ENCODE assay signal across 10 cellular contexts in genomic region chr3:32413845-32414526, GRCh38. TPM values are rescaled to one million over a fixed set of nuclear protein-coding genes. Genes with fewer than 3 reads are reported as not detected.
DNase-seq lines count a peak whose midpoint lies in the region; ATAC-seq, FAIRE-seq and TF ChIP-seq lines count a peak whose summit lies in the region.
"Had no signal": no experiment of that assay in that cellular context is flagged by ENCODE, and none has a peak within 500 bp of the region (broad histone marks: within the 10 kb centered on the region; RNA-seq: fewer than 3 reads in every experiment).

No MANE protein-coding gene starts in this region.

- H3K9ac ChIP-seq in K562 (ENCODE audit: insufficient read depth in 1 of 2, low read depth in 2 of 2, low read length in 2 of 2) (no peak overlapping the region), smooth muscle cell (ENCODE audit: low read depth) (no peak overlapping the region)
- H3K9ac ChIP-seq: KMS-11 had no signal

- no peak overlapping the region for H3K4me2 ChIP-seq in K562 (ENCODE audit: insufficient read depth, low read length)
- no peak overlapping the region for H3K4me2 ChIP-seq in smooth muscle cell
- H3K4me2 ChIP-seq: A549 had no signal

- no peak for TF ChIP-seq CTCF in K562 (IDR thresholded peaks at IDR 0.05 in 2 of 3, conservative IDR thresholded peaks at IDR 0.05 in 1 of 3; ENCODE audit: insufficient read depth in 2 of 3, low read depth in 1 of 3, low read length in 3 of 3)
- no peak for TF ChIP-seq CTCF in nephron progenitor cell (IDR thresholded peaks at IDR 0.05)
- no peak for TF ChIP-seq CTCF in smooth muscle cell (IDR thresholded peaks at IDR 0.05; ENCODE audit: borderline replicate concordance, insufficient read depth, poor library complexity, severe bottlenecking)

- H3K27ac ChIP-seq in K562 (ENCODE audit: extremely low read depth, low read depth, low read length) (no peak overlapping the region), smooth muscle cell (ENCODE audit: low read depth) (no peak overlapping the region)
- H3K27ac ChIP-seq: A549, KMS-11 had no signal

- in situ Hi-C loops in K562 (cut with MboI): no loop called here

- H3K27me3 ChIP-seq in K562 (ENCODE audit: control insufficient read depth in 2 of 2, insufficient read depth in 2 of 2, low read length in 2 of 2) (peaks cover 16 to 28% of the 10 kb centered on the region in 2 experiments; a peak in 4 of 5 replicates), smooth muscle cell (ENCODE audit: low read depth) (no peaks in the 10 kb centered on the region)

- no peak overlapping the region for H2AFZ ChIP-seq in K562 (ENCODE audit: low read depth, low read length)
- no peak overlapping the region for H2AFZ ChIP-seq in smooth muscle cell (ENCODE audit: low read depth)

- intact Hi-C loops in activated CD4-positive, alpha-beta T cell treated with anti-CD3 and anti-CD28 coated beads for 36 hours (cut with DNase I, micrococcal nuclease): no loop called here
- intact Hi-C loops in K562 (cut with micrococcal nuclease): no loop called here

- TF ChIP-seq RAD21 in K562 (CRISPR knock-in tag; conservative IDR thresholded peaks at IDR 0.05 in 1 of 2, IDR thresholded peaks at IDR 0.05 in 1 of 2): no peak

- H4K20me1 ChIP-seq in K562 (replicated peaks; ENCODE audit: control insufficient read depth, insufficient read depth, low read length) (no peaks in the 10 kb centered on the region), smooth muscle cell (ENCODE audit: low read depth) (no peaks in the 10 kb centered on the region)

- TF ChIP-seq POLR2A in K562 (conservative IDR thresholded peaks at IDR 0.05): no peak

- H3K27me3 Mint-ChIP-seq in activated CD4-positive, alpha-beta T cell treated with anti-CD3 and anti-CD28 coated beads for 36 hours: no peaks in the 10 kb centered on the region
- no peaks in the 10 kb centered on the region for H3K27me3 Mint-ChIP-seq in IgD-negative memory B cell
- H3K27me3 Mint-ChIP-seq in nephron progenitor cell (ENCODE audit: low read depth, poor library complexity): no peaks in the 10 kb centered on the region

- no peak for FAIRE-seq in K562 (lab: Jason Lieb, UNC)
- FAIRE-seq: A549 had no signal

- POLR2A ChIA-PET in activated CD4-positive, alpha-beta T cell treated with anti-CD3 and anti-CD28 coated beads for 36 hours (lab: Charles Lee): interaction anchor here (0.9 to 1.5 kb wide), 5 partner anchors 10 to 126 kb away, joined by 3 to 7 read pairs (median 5); no protein-coding TSS in a partner anchor
- POLR2A ChIA-PET in K562 (lab: Yijun Ruan, JAX): interaction anchor here (1.0 kb wide), 1 partner anchor 10 kb away, joined by 5 read pairs; no protein-coding TSS in a partner anchor

- peaks cover 72% of the 10 kb centered on the region for H3K4me1 Mint-ChIP-seq in activated CD4-positive, alpha-beta T cell treated with anti-CD3 and anti-CD28 coated beads for 36 hours
- peaks cover 41 to 58% (median 52%) of the 10 kb centered on the region in 3 donors for H3K4me1 Mint-ChIP-seq in IgD-negative memory B cell
- H3K4me1 Mint-ChIP-seq in nephron progenitor cell: peaks cover 33% of the 10 kb centered on the region

- peaks cover 9% of the 10 kb centered on the region for H3K36me3 Mint-ChIP-seq in activated CD4-positive, alpha-beta T cell treated with anti-CD3 and anti-CD28 coated beads for 36 hours (ENCODE audit: low read depth)
- peaks cover 6% of the 10 kb centered on the region for H3K36me3 Mint-ChIP-seq in IgD-negative memory B cell
- H3K36me3 Mint-ChIP-seq in nephron progenitor cell (ENCODE audit: low read depth): peaks cover 37% of the 10 kb centered on the region

- CTCF ChIA-PET in activated CD4-positive, alpha-beta T cell treated with anti-CD3 and anti-CD28 coated beads for 36 hours (lab: Charles Lee): interaction anchor here (0.6 to 2.9 kb wide), 11 partner anchors 8 to 168 kb away, joined by 3 to 20 read pairs (median 6); no protein-coding TSS in a partner anchor
- CTCF ChIA-PET in K562 (lab: Yijun Ruan, JAX; ENCODE audit: low intra/inter-chr PET ratio): interaction anchor here (0.5 kb wide), 1 partner anchor 326 kb away, joined by 6 read pairs; no protein-coding TSS in a partner anchor

- WGBS in K562 (ENCODE audit: insufficient coverage, low coverage, missing lambda C conversion rate): 2% methylated on average over 10 of the region's 10 CpGs
- WGBS in smooth muscle cell (ENCODE audit: low lambda C conversion rate): 86% methylated on average over 10 of the region's 10 CpGs

- no peak for TF ChIP-seq EP300 in K562 (IDR thresholded peaks at IDR 0.05; ENCODE audit: low read length)

- ATAC-seq in activated CD4-positive, alpha-beta T cell treated with anti-CD3 and anti-CD28 coated beads for 36 hours: no peak
- ATAC-seq in K562 (peak; percentile 41; the same call in 2 of the 3 replicates), GM21825 (IDR thresholded peaks at IDR 0.05; ENCODE audit: unreplicated experiment) (no peak)
- ATAC-seq: A549 had no signal

- H3K9me3 ChIP-seq in K562 (replicated peaks; ENCODE audit: control insufficient read depth, insufficient read depth, low read depth, low read length) (no peaks in the 10 kb centered on the region), smooth muscle cell (replicated peaks; ENCODE audit: low read depth) (no peaks in the 10 kb centered on the region)
- H3K9me3 ChIP-seq: A549 had no signal

- no peaks in the 10 kb centered on the region for H3K9me1 ChIP-seq in K562 (ENCODE audit: control insufficient read depth, insufficient read depth, low read length)

- no peaks in the 10 kb centered on the region for H3K36me3 ChIP-seq in K562 (ENCODE audit: control insufficient read depth, insufficient read depth, low read length)
- H3K36me3 ChIP-seq in smooth muscle cell (ENCODE audit: low read depth): no peaks in the 10 kb centered on the region

- H3F3A ChIP-seq in smooth muscle cell (ENCODE audit: low read depth): no peaks in the 10 kb centered on the region

- no peaks in the 10 kb centered on the region for H3K9me3 Mint-ChIP-seq in activated CD4-positive, alpha-beta T cell treated with anti-CD3 and anti-CD28 coated beads for 36 hours (ENCODE audit: low read depth)
- H3K9me3 Mint-ChIP-seq in IgD-negative memory B cell (no peaks in the 10 kb centered on the region), nephron progenitor cell (peaks cover 13% of the 10 kb centered on the region)

- H3K27ac Mint-ChIP-seq in activated CD4-positive, alpha-beta T cell treated with anti-CD3 and anti-CD28 coated beads for 36 hours: peak overlapping the region; percentile 92
- H3K27ac Mint-ChIP-seq in IgD-negative memory B cell: peak overlapping the region; percentile 67 to 92 (median 86)
- H3K27ac Mint-ChIP-seq in nephron progenitor cell: peak overlapping the region; percentile 15

- DNase-seq in activated CD4-positive, alpha-beta T cell treated with anti-CD3 and anti-CD28 coated beads for 36 hours: no peak
- no peak for DNase-seq in activated CD4-positive, alpha-beta T cell treated with anti-CD3 and anti-CD28 coated beads for 48 hours
- DNase-seq in K562 (ENCODE audit: extremely low read depth in 1 of 4, low spot score in 3 of 4): no peak
- no peak for DNase-seq in nephron progenitor cell
- no peak for DNase-seq in NOMO-1 (lab: John Stamatoyannopoulos, UW; ENCODE audit: unreplicated experiment in 2 of 2)
- no peak for DNase-seq in smooth muscle cell (lab: John Stamatoyannopoulos, UW; ENCODE audit: unreplicated experiment)

- no TSS peak for BruUV-seq in K562 (replicated peaks; lab: Mats Ljungman, UMichigan)

- no peaks in the 10 kb centered on the region for H3K79me2 ChIP-seq in K562 (ENCODE audit: control insufficient read depth, insufficient read depth, low read length)
- H3K79me2 ChIP-seq in smooth muscle cell (ENCODE audit: low read depth): peaks cover 30% of the 10 kb centered on the region

- no peak overlapping the region for H3K4me3 ChIP-seq in K562
- no peak overlapping the region for H3K4me3 ChIP-seq in smooth muscle cell
- H3K4me3 ChIP-seq: A549 had no signal

- peak overlapping the region; percentile 28 for H3K4me3 Mint-ChIP-seq in activated CD4-positive, alpha-beta T cell treated with anti-CD3 and anti-CD28 coated beads for 36 hours
- H3K4me3 Mint-ChIP-seq in IgD-negative memory B cell: peak overlapping the region; percentile 12 to 89 (median 54)
- H3K4me3 Mint-ChIP-seq in nephron progenitor cell: no peak overlapping the region

- H3K4me1 ChIP-seq in K562 (replicated peaks in 1 of 2; ENCODE audit: control insufficient read depth in 2 of 2, insufficient read depth in 2 of 2, low read length in 2 of 2): no peaks in the 10 kb centered on the region
- H3K4me1 ChIP-seq in smooth muscle cell (ENCODE audit: low read depth): peaks cover 7% of the 10 kb centered on the region
- H3K4me1 ChIP-seq: A549 had no signal

TF ChIP-seq in K562, 482 proteins besides CTCF, POLR2A, EP300 and RAD21 (continues in another document):
- no peak for TF ChIP-seq PHB (CRISPR knock-in tag; IDR thresholded peaks at IDR 0.05)
- no peak for TF ChIP-seq ZNF217 (CRISPR knock-in tag; IDR thresholded peaks at IDR 0.05)

RNA-seq across cellular contexts. Expression of gene CMTM7, which starts 22.3 kb away (rescaled TPM):
- 10 to 100 TPM; 41.1 to 67.0 TPM for total RNA-seq in activated CD4-positive, alpha-beta T cell treated with anti-CD3 and anti-CD28 coated beads for 36 hours
- polyA plus RNA-seq in IgD-negative memory B cell (141 TPM), K562 (2011; rRNA removed) (0.96 and 1.6 TPM in 2 replicates), K562 (2014; fragmentation: Illumina TruSeq; extraction: Trizol) (0.25 and 0.33 TPM in 2 replicates), K562 (2014; fragmentation: Nextera tagmentation; extraction: Ambion mirVana) (under 1 TPM in 1 of 2 experiments, not detected in 1; 0.03 TPM), K562 (2014; rRNA removed) (0.27 and 0.42 TPM in 2 replicates), smooth muscle cell (43.1 and 70.6 TPM in 2 replicates)
- total RNA-seq in K562 (2011; cell fraction: chromatin; rRNA removed; ENCODE audit: low replicate concordance): 0.42 and 0.67 TPM in 2 replicates
- 0.53 and 1.0 TPM in 2 replicates for total RNA-seq in K562 (2011; cell fraction: nucleolus; rRNA removed)
- total RNA-seq in K562 (2011; cell fraction: nucleoplasm; rRNA removed): 0.73 and 0.92 TPM in 2 replicates
- total RNA-seq in K562 (2014; rRNA removed) (not detected in 2 replicates), K562 (2014; rRNA removed; fragmentation: Illumina TruSeq; extraction: Trizol) (0.16 TPM in 1 of 2 replicates, not detected in the other), K562 (2015; rRNA removed; fragmentation: Illumina TruSeq; extraction: Trizol) (not detected in 2 replicates), K562 (2021) (0.38 and 0.49 TPM in 2 replicates), smooth muscle cell (7.2 and 23.4 TPM in 2 replicates)
- polyA plus RNA-seq in K562 (2011; cell fraction: cytosol; rRNA removed): 1.3 and 2.2 TPM in 2 replicates
- polyA plus RNA-seq in K562 (2011; cell fraction: nucleus; rRNA removed): 1.4 and 1.5 TPM in 2 replicates
- polyA plus RNA-seq in K562 (2012): 0.14 and 0.18 TPM in 2 replicates
- 0.48 and 0.84 TPM in 2 replicates for polyA minus RNA-seq in K562 (2011; rRNA and poly(A)+ RNA removed)
- 1.4 TPM in 1 of 2 replicates, not detected in the other for polyA minus RNA-seq in K562 (2011; cell fraction: cytosol; rRNA and poly(A)+ RNA removed)
- polyA minus RNA-seq in K562 (2011; cell fraction: nucleus; rRNA and poly(A)+ RNA removed): 0.40 and 0.44 TPM in 2 replicates

Comparison
In these comparisons a context has a peak if more than half of its experiments do, and no peak if none do; other contexts are left out.
1. H3K27ac Mint-ChIP-seq: peak in every context shown above with its lines; median percentile 92 in activated CD4-positive, alpha-beta T cell treated with anti-CD3 and anti-CD28 coated beads for 36 hours; 86 in IgD-negative memory B cell; 15 in nephron progenitor cell.